In the genomic region with DNA sequence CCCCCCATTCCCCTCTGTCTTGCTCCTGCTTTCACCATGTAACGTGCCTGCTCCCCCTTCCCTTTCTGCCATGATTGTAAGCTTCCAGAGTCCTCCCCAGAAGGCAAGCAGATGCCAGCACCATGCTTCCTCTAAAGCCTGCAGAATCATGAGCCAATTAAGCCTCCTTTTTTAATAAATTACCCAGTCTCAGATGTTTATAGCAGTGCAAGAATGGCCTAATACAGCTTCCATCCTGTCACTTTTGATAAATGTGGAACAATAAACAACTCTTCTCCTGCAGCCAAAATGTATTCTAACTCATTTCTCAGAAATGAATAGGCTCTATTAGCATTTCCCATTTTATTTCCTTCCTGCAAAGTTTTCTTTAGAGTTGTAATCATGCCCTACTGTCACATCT, we compare ENCODE assay signal across 21 cellular contexts. TPM values are rescaled to one million over a fixed set of nuclear protein-coding genes. Genes with fewer than 3 reads are reported as not detected.
DNase-seq lines count a peak whose midpoint lies in the region; ATAC-seq, FAIRE-seq and TF ChIP-seq lines count a peak whose summit lies in the region.
"Had no signal": no experiment of that assay in that cellular context is flagged by ENCODE, and none has a peak within 500 bp of the region (broad histone marks: within the 10 kb centered on the region; RNA-seq: fewer than 3 reads in every experiment).

No MANE protein-coding gene starts in this region.

- H3K4me3 Mint-ChIP-seq in activated T-cell treated with anti-CD3 and anti-CD28 coated beads, Interleukin-2, amount 50 U/mL, for 4 hours = peak overlapping the region; percentile 32
- peak overlapping the region; percentile 19 for H3K4me3 Mint-ChIP-seq in activated T-helper 1 cell treated with anti-CD3 and anti-CD28 coated beads, Interleukin-12 subunit alpha, Interleukin-12 subunit beta, Interleukin-2, Interleukin-4 antibody, amounts not matched to agents 30 ng/mL and 10 ng/mL and 1 ng/mL, durations not matched to agents 14 hours and 24 hours and 36 hours
- H3K4me3 Mint-ChIP-seq in osteocyte (ENCODE audit: unreplicated experiment) = no peak overlapping the region
- H3K4me3 Mint-ChIP-seq: CD4-positive, alpha-beta memory T cell had no signal

- FAIRE-seq in K562 (lab: Jason Lieb, UNC) = peak; percentile 46
- FAIRE-seq: A549, GM12878, GM19239, HepG2 had no signal

- POLR2A ChIA-PET in K562 (lab: Yijun Ruan, JAX) = interaction anchor here (0.7 kb wide), 1 partner anchor 102 kb away, joined by 4 read pairs; no protein-coding TSS in a partner anchor

- no peak overlapping the region for H3K4me3 ChIP-seq in K562
- H3K4me3 ChIP-seq: A549, GM12878 had no signal

- TF ChIP-seq POLR2A in K562 (conservative IDR thresholded peaks at IDR 0.05) = no peak

- no peaks in the 10 kb centered on the region for H3K36me3 ChIP-seq in K562 (ENCODE audit: control insufficient read depth, insufficient read depth, low read length)

- in situ Hi-C loops in K562 (cut with MboI) = no loop called here

- CTCF ChIA-PET in K562 (lab: Yijun Ruan, JAX; ENCODE audit: low intra/inter-chr PET ratio) = interaction anchor here (0.6 kb wide), 1 partner anchor 937 kb away, joined by 4 read pairs; no protein-coding TSS in a partner anchor

- no peak for TF ChIP-seq EP300 in K562 (IDR thresholded peaks at IDR 0.05; ENCODE audit: low read length)

- H3K4me2 ChIP-seq in K562 (ENCODE audit: insufficient read depth, low read length) = no peak overlapping the region

- WGBS in K562 (ENCODE audit: insufficient coverage, low coverage, missing lambda C conversion rate) = 0% methylated on average over 1 of the region's 1 CpG

- no peaks in the 10 kb centered on the region for H3K27me3 ChIP-seq in K562 (ENCODE audit: control insufficient read depth in 2 of 2, insufficient read depth in 2 of 2, low read length in 2 of 2)

- no peaks in the 10 kb centered on the region for H4K20me1 ChIP-seq in K562 (replicated peaks; ENCODE audit: control insufficient read depth, insufficient read depth, low read length)

- no TSS peak for BruUV-seq in K562 (replicated peaks; lab: Mats Ljungman, UMichigan)

- no peak for ATAC-seq in activated T-cell treated with anti-CD3 and anti-CD28 coated beads, Interleukin-2, amount 50 U/mL, for 4 hours
- ATAC-seq in K562 (no peak), HG03095 (IDR thresholded peaks at IDR 0.05; ENCODE audit: unreplicated experiment) (no peak), HG03460 (IDR thresholded peaks at IDR 0.05; ENCODE audit: unreplicated experiment) (no peak)
- ATAC-seq: A549, HepG2 had no signal

- no peak overlapping the region for H3K9ac ChIP-seq in K562 (ENCODE audit: insufficient read depth in 1 of 2, low read depth in 2 of 2, low read length in 2 of 2)

- peak overlapping the region; percentile 88 for H3K27ac Mint-ChIP-seq in activated T-helper 1 cell treated with anti-CD3 and anti-CD28 coated beads, Interleukin-12 subunit alpha, Interleukin-12 subunit beta, Interleukin-2, Interleukin-4 antibody, amounts not matched to agents 30 ng/mL and 10 ng/mL and 1 ng/mL, durations not matched to agents 14 hours and 24 hours and 36 hours
- H3K27ac Mint-ChIP-seq in osteocyte (ENCODE audit: unreplicated experiment) = peak overlapping the region; percentile 63
- H3K27ac Mint-ChIP-seq: CD4-positive, alpha-beta memory T cell had no signal

- H3K27ac ChIP-seq in K562 (ENCODE audit: extremely low read depth, low read depth, low read length) = no peak overlapping the region
- H3K27ac ChIP-seq: A549 had no signal

- intact Hi-C loops in activated T-helper 1 cell treated with anti-CD3 and anti-CD28 coated beads, Interleukin-12 subunit alpha, Interleukin-12 subunit beta, Interleukin-2, Interleukin-4 antibody, amounts not matched to agents 30 ng/mL and 10 ng/mL and 1 ng/mL, durations not matched to agents 14 hours and 24 hours and 36 hours (cut with micrococcal nuclease) = loop anchor here (10.0 kb wide), 1 partner anchor 634 kb away; a partner anchor contains a TSS
- intact Hi-C loops in K562 (cut with micrococcal nuclease) = no loop called here

- TF ChIP-seq RAD21 in K562 (CRISPR knock-in tag; conservative IDR thresholded peaks at IDR 0.05 in 1 of 2, IDR thresholded peaks at IDR 0.05 in 1 of 2) = no peak

- no peak overlapping the region for H2AFZ ChIP-seq in K562 (ENCODE audit: low read depth, low read length)

- TF ChIP-seq CTCF in K562 (IDR thresholded peaks at IDR 0.05 in 2 of 3, conservative IDR thresholded peaks at IDR 0.05 in 1 of 3; ENCODE audit: insufficient read depth in 2 of 3, low read depth in 1 of 3, low read length in 3 of 3) (no peak), osteocyte (IDR thresholded peaks at IDR 0.05) (no peak)

- no peaks in the 10 kb centered on the region for H3K79me2 ChIP-seq in K562 (ENCODE audit: control insufficient read depth, insufficient read depth, low read length)

- no peaks in the 10 kb centered on the region for H3K9me1 ChIP-seq in K562 (ENCODE audit: control insufficient read depth, insufficient read depth, low read length)

- H3K4me1 Mint-ChIP-seq in activated T-cell treated with anti-CD3 and anti-CD28 coated beads, Interleukin-2, amount 50 U/mL, for 4 hours (ENCODE audit: low read depth) = peaks cover 16% of the 10 kb centered on the region
- peaks cover 24% of the 10 kb centered on the region for H3K4me1 Mint-ChIP-seq in activated T-helper 1 cell treated with anti-CD3 and anti-CD28 coated beads, Interleukin-12 subunit alpha, Interleukin-12 subunit beta, Interleukin-2, Interleukin-4 antibody, amounts not matched to agents 30 ng/mL and 10 ng/mL and 1 ng/mL, durations not matched to agents 14 hours and 24 hours and 36 hours (ENCODE audit: low read depth)
- peaks cover 34% of the 10 kb centered on the region for H3K4me1 Mint-ChIP-seq in osteocyte (ENCODE audit: unreplicated experiment)

- H3K36me3 Mint-ChIP-seq in activated T-cell treated with anti-CD3 and anti-CD28 coated beads, Interleukin-2, amount 50 U/mL, for 4 hours (ENCODE audit: insufficient read depth) = peaks cover 2% of the 10 kb centered on the region
- peaks cover 2% of the 10 kb centered on the region for H3K36me3 Mint-ChIP-seq in activated T-helper 1 cell treated with anti-CD3 and anti-CD28 coated beads, Interleukin-12 subunit alpha, Interleukin-12 subunit beta, Interleukin-2, Interleukin-4 antibody, amounts not matched to agents 30 ng/mL and 10 ng/mL and 1 ng/mL, durations not matched to agents 14 hours and 24 hours and 36 hours (ENCODE audit: low read depth)
- peaks cover 2% of the 10 kb centered on the region for H3K36me3 Mint-ChIP-seq in osteocyte (ENCODE audit: unreplicated experiment)

- peaks cover 16% of the 10 kb centered on the region for H3K27me3 Mint-ChIP-seq in activated T-cell treated with anti-CD3 and anti-CD28 coated beads, Interleukin-2, amount 50 U/mL, for 4 hours (ENCODE audit: low read depth)
- peaks cover 2% of the 10 kb centered on the region for H3K27me3 Mint-ChIP-seq in activated T-helper 1 cell treated with anti-CD3 and anti-CD28 coated beads, Interleukin-12 subunit alpha, Interleukin-12 subunit beta, Interleukin-2, Interleukin-4 antibody, amounts not matched to agents 30 ng/mL and 10 ng/mL and 1 ng/mL, durations not matched to agents 14 hours and 24 hours and 36 hours (ENCODE audit: insufficient read depth)
- no peaks in the 10 kb centered on the region for H3K27me3 Mint-ChIP-seq in osteocyte (ENCODE audit: unreplicated experiment)

- no peak for DNase-seq in activated T-cell treated with anti-CD3 and anti-CD28 coated beads, Interleukin-2, amount 50 U/mL, for 4 hours
- no peak for DNase-seq in activated T-cell treated with anti-CD3 and anti-CD28 coated beads, Interleukin-2, amount 50 U/mL, for 48 hours
- no peak for DNase-seq in activated T-helper 1 cell treated with anti-CD3 and anti-CD28 coated beads, Interleukin-12 subunit alpha, Interleukin-12 subunit beta, Interleukin-2, Interleukin-4 antibody, amounts not matched to agents 30 ng/mL and 10 ng/mL and 1 ng/mL, durations not matched to agents 14 hours and 24 hours and 36 hours (ENCODE audit: low spot score)
- no peak for DNase-seq in K562 (ENCODE audit: extremely low read depth in 1 of 4, low spot score in 3 of 4)
- DNase-seq in osteocyte (ENCODE audit: extremely low spot score, unreplicated experiment) = no peak
- DNase-seq in GF-D8 (lab: John Stamatoyannopoulos, UW) = no peak
- DNase-seq: CD4-positive, alpha-beta memory T cell; DMS153; GOT3; KG1; MV-4-11; NCI-H1694 treated with DMSO at 0.1 percent for 48 hours; NCI-H774; OCI-M1; SHP77 had no signal

- no peaks in the 10 kb centered on the region for H3K9me3 ChIP-seq in K562 (replicated peaks; ENCODE audit: control insufficient read depth, insufficient read depth, low read depth, low read length)

- H3K4me1 ChIP-seq in K562 (replicated peaks in 1 of 2; ENCODE audit: control insufficient read depth in 2 of 2, insufficient read depth in 2 of 2, low read length in 2 of 2) = peaks cover 0 to 7% of the 10 kb centered on the region in 2 experiments; a peak in 2 of 5 replicates

- H3K9me3 Mint-ChIP-seq in activated T-cell treated with anti-CD3 and anti-CD28 coated beads, Interleukin-2, amount 50 U/mL, for 4 hours = peaks cover 11% of the 10 kb centered on the region
- H3K9me3 Mint-ChIP-seq in activated T-helper 1 cell treated with anti-CD3 and anti-CD28 coated beads, Interleukin-12 subunit alpha, Interleukin-12 subunit beta, Interleukin-2, Interleukin-4 antibody, amounts not matched to agents 30 ng/mL and 10 ng/mL and 1 ng/mL, durations not matched to agents 14 hours and 24 hours and 36 hours = peaks cover 30% of the 10 kb centered on the region
- peaks cover 11% of the 10 kb centered on the region for H3K9me3 Mint-ChIP-seq in osteocyte (ENCODE audit: unreplicated experiment)

RNA-seq across cellular contexts. Expression of a gene that starts 43.4 kb away (rescaled TPM):
- 1 to 10 TPM; 1.5 to 3.0 (median 1.9) TPM for total RNA-seq in activated T-cell treated with anti-CD3 and anti-CD28 coated beads, Interleukin-2, amount 50 U/mL, for 4 hours
- total RNA-seq in activated T-helper 1 cell treated with anti-CD3 and anti-CD28 coated beads, Interleukin-12 subunit alpha, Interleukin-12 subunit beta, Interleukin-2, Interleukin-4 antibody, amounts not matched to agents 30 ng/mL and 10 ng/mL and 1 ng/mL, durations not matched to agents 14 hours and 24 hours and 36 hours = 5.7 and 6.1 TPM in 2 replicates
- total RNA-seq in K562 (2011; cell fraction: chromatin; rRNA removed; ENCODE audit: low replicate concordance) = 6.8 and 19.1 TPM in 2 replicates
- total RNA-seq in K562 (2011; cell fraction: nucleolus; rRNA removed) = 2.8 and 5.7 TPM in 2 replicates
- 5.9 and 12.0 TPM in 2 replicates for total RNA-seq in K562 (2011; cell fraction: nucleoplasm; rRNA removed)
- total RNA-seq in K562 (2014; rRNA removed) (1.2 and 1.9 TPM in 2 replicates), K562 (2014; rRNA removed; fragmentation: Illumina TruSeq; extraction: Trizol) (2.9 TPM in 2 replicates), K562 (2015; rRNA removed; fragmentation: Illumina TruSeq; extraction: Trizol) (2.0 and 2.3 TPM in 2 replicates), K562 (2021) (3.4 and 4.4 TPM in 2 replicates), osteocyte (5.9 and 9.9 TPM in 2 replicates)
- polyA plus RNA-seq in K562 (2011; rRNA removed) (3.0 and 4.7 TPM in 2 replicates), K562 (2014; fragmentation: Illumina TruSeq; extraction: Trizol) (1.8 and 2.7 TPM in 2 replicates), K562 (2014; fragmentation: Nextera tagmentation; extraction: Ambion mirVana) (1 to 10 TPM; 1.3 to 1.9 TPM), K562 (2014; rRNA removed) (1.3 and 5.5 TPM in 2 replicates)
- 1.4 and 2.1 TPM in 2 replicates for polyA plus RNA-seq in K562 (2011; cell fraction: cytosol; rRNA removed)
- 2.0 and 3.2 TPM in 2 replicates for polyA plus RNA-seq in K562 (2011; cell fraction: nucleus; rRNA removed)
- polyA plus RNA-seq in K562 (2012) = 2.2 and 3.1 TPM in 2 replicates
- polyA minus RNA-seq in K562 (2011; rRNA and poly(A)+ RNA removed) = 3.3 and 5.8 TPM in 2 replicates
- polyA minus RNA-seq in K562 (2011; cell fraction: cytosol; rRNA and poly(A)+ RNA removed) = 0.55 and 1.4 TPM in 2 replicates
- polyA minus RNA-seq in K562 (2011; cell fraction: nucleus; rRNA and poly(A)+ RNA removed) = 8.8 and 16.8 TPM in 2 replicates
